10 cellular contexts compared by ENCODE assay signal in genomic region chr1:162085991-162086390, GRCh38. TPM values are rescaled to one million over a fixed set of nuclear protein-coding genes. Genes with fewer than 3 reads are reported as not detected.
"Had no signal": no experiment of that assay in that cellular context is flagged by ENCODE, and none has a peak within 500 bp of the region (broad histone marks: within the 10 kb centered on the region; RNA-seq: fewer than 3 reads in every experiment).

No MANE protein-coding gene starts in this region.

- H2AFZ ChIP-seq: GM23248 had no signal

- FAIRE-seq: HepG2, K562 had no signal

- H3K4me3 ChIP-seq: GM23248, HAP-1, K562 had no signal

- H3K36me3 ChIP-seq: HAP-1 had no signal

- DNase-seq: GM23248, GOT3, H7, HFFc6, IMR-90 had no signal

- H3K9me3 ChIP-seq: HAP-1 had no signal

- H3K9ac ChIP-seq: GM23248 had no signal

- ATAC-seq: HCT116, HepG2, K562 had no signal

- H3K27ac ChIP-seq: GM23248, HL-60 had no signal

RNA-seq across cellular contexts. Expression of gene NOS1AP, which starts 16.5 kb away (rescaled TPM):
- total RNA-seq: GM23248 had no signal
